Comparison of ENCODE assay signal across 16 cellular contexts in genomic region chr14:103887170-103887501, GRCh38. TPM values are rescaled to one million over a fixed set of nuclear protein-coding genes. Genes with fewer than 3 reads are reported as not detected.
A peak's percentile ranks its signal among the peaks of the same experiment; 100 is the strongest.
DNase-seq lines count a peak whose midpoint lies in the region; ATAC-seq, FAIRE-seq and TF ChIP-seq lines count a peak whose summit lies in the region.
"Had no signal": no experiment of that assay in that cellular context is flagged by ENCODE, and none has a peak within 500 bp of the region (broad histone marks: within the 10 kb centered on the region; RNA-seq: fewer than 3 reads in every experiment).

No MANE protein-coding gene starts in this region.

- peak overlapping the region; percentile 83 for H3K27ac ChIP-seq in BLaER1
- H3K27ac ChIP-seq in H1 (ENCODE audit: low read depth, low read length): no peak overlapping the region
- H3K27ac ChIP-seq in osteoblast (ENCODE audit: low read depth, low read length): no peak overlapping the region
- H3K27ac ChIP-seq in A673 (ENCODE audit: low read depth, low read length, poor library complexity, severe bottlenecking): no peak overlapping the region

- H3K18ac ChIP-seq in H1 (ENCODE audit: extremely low read depth, low read length): no peak overlapping the region

- H4K5ac ChIP-seq in H1 (ENCODE audit: insufficient read length, low read depth, low read length): no peak overlapping the region

- no peak for TF ChIP-seq POLR2A in H1 (IDR thresholded peaks at IDR 0.05; ENCODE audit: control extremely low read depth in 1 of 2, low read depth in 2 of 2, low read length in 2 of 2)

- H3K4me1 ChIP-seq in BLaER1 (peaks cover 85% of the 10 kb centered on the region), H1 (replicated peaks in 1 of 4; ENCODE audit: control insufficient read depth in 3 of 4, insufficient read depth in 4 of 4, low read length in 3 of 4) (peaks cover 0 to 9% (median 3%) of the 10 kb centered on the region in 4 experiments; a peak in 3 of 7 replicates), osteoblast (ENCODE audit: insufficient read depth, low read length) (peaks cover 7% of the 10 kb centered on the region), A673 (ENCODE audit: insufficient read depth, low read length, poor library complexity, severe bottlenecking) (no peaks in the 10 kb centered on the region)
- H3K4me1 ChIP-seq: Caco-2 had no signal

- no peak overlapping the region for H3K56ac ChIP-seq in H1 (replicated peaks; ENCODE audit: insufficient read length, low read depth, low read length)

- H3K23me2 ChIP-seq in H1 (ENCODE audit: low read depth, low read length): no peaks in the 10 kb centered on the region

- no peak overlapping the region for H2BK120ac ChIP-seq in H1 (replicated peaks; ENCODE audit: low read depth, low read length)

- H3K9me3 ChIP-seq in BLaER1: no peaks in the 10 kb centered on the region
- no peaks in the 10 kb centered on the region for H3K9me3 ChIP-seq in H1 (ENCODE audit: insufficient read depth in 2 of 2, low read depth in 1 of 2, low read length in 1 of 2)
- no peaks in the 10 kb centered on the region for H3K9me3 ChIP-seq in osteoblast (ENCODE audit: low read depth, low read length)
- no peaks in the 10 kb centered on the region for H3K9me3 ChIP-seq in A673 (ENCODE audit: low read depth, low read length, poor library complexity, severe bottlenecking)
- H3K9me3 ChIP-seq: BE2C, Caco-2 had no signal

- no peaks in the 10 kb centered on the region for H3K79me1 ChIP-seq in H1 (ENCODE audit: low read depth, low read length)

- no peaks in the 10 kb centered on the region for H4K20me1 ChIP-seq in BLaER1
- H4K20me1 ChIP-seq in H1 (replicated peaks in 1 of 2; ENCODE audit: control insufficient read depth in 1 of 2, insufficient read depth in 2 of 2, low read length in 2 of 2): peaks cover 0 to 3% of the 10 kb centered on the region in 2 experiments
- no peaks in the 10 kb centered on the region for H4K20me1 ChIP-seq in osteoblast (ENCODE audit: insufficient read depth, low read length)

- H3K14ac ChIP-seq in H1 (ENCODE audit: insufficient read length): no peak overlapping the region

- H2BK20ac ChIP-seq in H1 (ENCODE audit: low read length): no peak overlapping the region

- H3K27me3 ChIP-seq in BLaER1: no peaks in the 10 kb centered on the region
- H3K27me3 ChIP-seq in H7 (ENCODE audit: control insufficient read depth, insufficient read depth, low read length): no peaks in the 10 kb centered on the region
- H3K27me3 ChIP-seq in H1 (replicated peaks in 1 of 4; ENCODE audit: control insufficient read depth in 3 of 4, extremely low read depth in 1 of 4, insufficient read depth in 3 of 4, low read length in 3 of 4): no peaks in the 10 kb centered on the region
- H3K27me3 ChIP-seq in osteoblast (ENCODE audit: insufficient read depth, low read length): peaks cover 6% of the 10 kb centered on the region
- no peaks in the 10 kb centered on the region for H3K27me3 ChIP-seq in A673 (replicated peaks; ENCODE audit: insufficient read depth, low read depth, low read length, poor library complexity)
- H3K27me3 ChIP-seq: BE2C had no signal

- H2AK5ac ChIP-seq in H1 (ENCODE audit: low read depth, low read length): no peak overlapping the region

- CTCF ChIA-PET in H1 (lab: Charles Lee; ENCODE audit: partially characterized antibody): interaction anchor here (0.5 to 3.8 kb wide), 9 partner anchors 10 to 907 kb away, joined by 3 to 31 read pairs (median 4); no protein-coding TSS in a partner anchor
- CTCF ChIA-PET in A673 (lab: Charles Lee): interaction anchor here (2.5 kb wide), 1 partner anchor 14 kb away, joined by 7 read pairs; no protein-coding TSS in a partner anchor

- H4K8ac ChIP-seq in H1 (ENCODE audit: extremely low read depth, insufficient read depth, low read length): peak overlapping the region; percentile 43; the same call in 1 of the 2 replicates

- H3K36me3 ChIP-seq in BLaER1: no peaks in the 10 kb centered on the region
- no peaks in the 10 kb centered on the region for H3K36me3 ChIP-seq in H7 (replicated peaks; ENCODE audit: control insufficient read depth, insufficient read depth, low read length)
- H3K36me3 ChIP-seq in H1 (ENCODE audit: control insufficient read depth in 2 of 4, insufficient read depth in 4 of 4, low read length in 3 of 4): no peaks in the 10 kb centered on the region
- no peaks in the 10 kb centered on the region for H3K36me3 ChIP-seq in osteoblast (ENCODE audit: insufficient read depth, low read length)
- no peaks in the 10 kb centered on the region for H3K36me3 ChIP-seq in A673 (ENCODE audit: insufficient read depth, low read length, poor library complexity, severe bottlenecking)
- H3K36me3 ChIP-seq: BE2C had no signal

- BruUV-seq in A673 (replicated peaks; lab: Mats Ljungman, UMichigan): no TSS peak

- FAIRE-seq in H1 (lab: Jason Lieb, UNC): no peak
- FAIRE-seq: A204.1, GM19239, H54 had no signal

- TF ChIP-seq RAD21 in H1 (IDR thresholded peaks at IDR 0.05 in 1 of 2, conservative IDR thresholded peaks at IDR 0.05 in 1 of 2; ENCODE audit: low read depth in 2 of 2, low read length in 2 of 2): no peak

- peak overlapping the region; percentile 67 for H3K4me2 ChIP-seq in BLaER1
- no peak overlapping the region for H3K4me2 ChIP-seq in H1 (ENCODE audit: insufficient read depth in 1 of 2, low read depth in 2 of 2, low read length in 2 of 2)
- H3K4me2 ChIP-seq in osteoblast (ENCODE audit: insufficient read depth, low read length): no peak overlapping the region

- POLR2A ChIA-PET in H1 (lab: Charles Lee; ENCODE audit: partially characterized antibody) (no interaction called here), A673 (lab: Charles Lee; ENCODE audit: low non-redundant PET) (no interaction called here)

- no peak for TF ChIP-seq EP300 in H1 (IDR thresholded peaks at IDR 0.05; ENCODE audit: borderline replicate concordance in 1 of 2, low read depth in 2 of 2, low read length in 2 of 2)

- H4K91ac ChIP-seq in H1 (replicated peaks; ENCODE audit: insufficient read length, low read length): no peak overlapping the region

- H3K9ac ChIP-seq in BLaER1 (peak overlapping the region; percentile 58; the same call in 1 of the 2 replicates), H1 (replicated peaks in 1 of 4; ENCODE audit: extremely low read depth in 1 of 4, low read depth in 3 of 4, low read length in 3 of 4) (no peak overlapping the region)

- peak overlapping the region; percentile 72; the same call in 1 of the 2 replicates for H2BK15ac ChIP-seq in H1 (ENCODE audit: low read length)

- no peak overlapping the region for H3K4ac ChIP-seq in H1 (replicated peaks; ENCODE audit: insufficient read length, low read depth, low read length)

- H2BK5ac ChIP-seq in H1 (ENCODE audit: low read depth, low read length): 0 out of 2 replicates have a peak overlapping the region, but pooled peaks have one; percentile 24

- H3K4me3 ChIP-seq in BLaER1 (no peak overlapping the region), H7 (ENCODE audit: insufficient read depth, low read depth, low read length) (no peak overlapping the region), H1 (ENCODE audit: extremely low read depth in 1 of 4, insufficient read depth in 2 of 4, low read depth in 3 of 4, low read length in 4 of 4) (no peak overlapping the region), osteoblast (ENCODE audit: insufficient read depth, low read length) (no peak overlapping the region), A673 (ENCODE audit: low read depth, low read length, poor library complexity, severe bottlenecking) (no peak overlapping the region)

- H2AFZ ChIP-seq in H1 (ENCODE audit: low read length): no peak overlapping the region
- H2AFZ ChIP-seq in osteoblast (ENCODE audit: low read length): no peak overlapping the region

- H2BK12ac ChIP-seq in H1 (ENCODE audit: low read depth, low read length): 0 out of 2 replicates have a peak overlapping the region, but pooled peaks have one; percentile 50

- H3K79me2 ChIP-seq in H1 (ENCODE audit: control insufficient read depth in 1 of 2, insufficient read depth in 2 of 2, low read length in 2 of 2) (no peaks in the 10 kb centered on the region), osteoblast (ENCODE audit: insufficient read depth, low read length) (no peaks in the 10 kb centered on the region)

- DNase-seq in H7 (peak; percentile 47), H1 (ENCODE audit: low read depth in 1 of 2, low spot score in 2 of 2) (no peak), osteoblast (ENCODE audit: insufficient read length, low spot score, missing footprints) (peak; percentile 32), A673 (ENCODE audit: low spot score) (no peak), NCI-H2081 (lab: John Stamatoyannopoulos, UW) (no peak)
- DNase-seq: BE2C; Caco-2; CD8-positive, alpha-beta memory T cell; GF-D8 had no signal

- intact Hi-C loops in A673 (cut with micrococcal nuclease; ENCODE audit: unreplicated experiment): no loop called here

- TF ChIP-seq CTCF in H1 (IDR thresholded peaks at IDR 0.05; ENCODE audit: control extremely low read depth in 1 of 3, insufficient read depth in 1 of 3, low read depth in 1 of 3, low read length in 3 of 3) (no peak), osteoblast (IDR thresholded peaks at IDR 0.05; ENCODE audit: extremely low read depth, low read depth, low read length) (no peak), A673 (conservative IDR thresholded peaks at IDR 0.05; ENCODE audit: low read depth, low read length) (no peak)

- no peak for ATAC-seq in GM21825 (IDR thresholded peaks at IDR 0.05; ENCODE audit: unreplicated experiment)

- WGBS in H1 (ENCODE audit: extremely low coverage in 1 of 2, insufficient coverage in 1 of 2, insufficient read length in 1 of 2, insufficient replicate concordance in 2 of 2, low coverage in 1 of 2, low lambda C conversion rate in 2 of 2, missing lambda C conversion rate in 1 of 2), 2 experiments: 78% methylated on average over 6 of the region's 6 CpGs; no CpG with 5 or more reads in 1 of the 2 experiments

- H3K23ac ChIP-seq in H1 (ENCODE audit: insufficient read length): no peak overlapping the region

RNA-seq across cellular contexts. Expression of gene PPP1R13B, which starts 39.8 kb away (rescaled TPM):
- 2.3 and 2.8 TPM in 2 replicates for total RNA-seq in H7 (2014; rRNA removed; shearing (Covaris generic))
- 8.9 and 9.7 TPM in 2 replicates for total RNA-seq in H1 (2021; fragmentation: NEBNext Ultra II Directional; extraction: Animal tissue kit (Norgen Biotek cat#: 25700))
- 2.6 and 4.5 TPM in 2 replicates for polyA plus RNA-seq in H1 (2011; rRNA removed)
- 2.7 TPM for polyA plus RNA-seq in H1 (2011; cell fraction: cytosol; rRNA removed)
- polyA plus RNA-seq in H1 (2011; cell fraction: nucleus; rRNA removed): 9.9 TPM
- polyA plus RNA-seq in H1 (2012, experiment 1 of 2): 5.3 to 8.0 TPM (median 5.5 TPM) in 4 replicates
- polyA plus RNA-seq in H1 (2012, experiment 2 of 2): 2.4 TPM
- polyA plus RNA-seq in H1 (2013, experiment 1 of 2): 4.8 TPM
- polyA plus RNA-seq in H1 (2013, experiment 2 of 2): 5.1 TPM
- polyA minus RNA-seq in H1 (2011; rRNA and poly(A)+ RNA removed): 5.4 and 9.3 TPM in 2 replicates
- 5.7 TPM for polyA minus RNA-seq in H1 (2011; cell fraction: cytosol; rRNA and poly(A)+ RNA removed)
- polyA minus RNA-seq in H1 (2011; cell fraction: nucleus; rRNA and poly(A)+ RNA removed): 7.7 TPM
- total RNA-seq in osteoblast: 3.3 and 4.4 TPM in 2 replicates
- total RNA-seq in A673 (2021): 4.4 and 4.8 TPM in 2 replicates

RNA-seq across cellular contexts. Expression of gene TDRD9, which starts 41.1 kb away (rescaled TPM):
- total RNA-seq in H7 (2014; rRNA removed; shearing (Covaris generic)): not detected in 2 replicates
- total RNA-seq in H1 (2021; fragmentation: NEBNext Ultra II Directional; extraction: Animal tissue kit (Norgen Biotek cat#: 25700)): not detected in 2 replicates
- polyA plus RNA-seq in H1 (2011; rRNA removed): not detected in 2 replicates
- polyA plus RNA-seq in H1 (2011; cell fraction: cytosol; rRNA removed): 0.03 TPM
- not detected for polyA plus RNA-seq in H1 (2011; cell fraction: nucleus; rRNA removed)
- not detected in 4 replicates for polyA plus RNA-seq in H1 (2012, experiment 1 of 2)
- polyA plus RNA-seq in H1 (2012, experiment 2 of 2): not detected
- under 0.01 TPM for polyA plus RNA-seq in H1 (2013, experiment 1 of 2)
- polyA plus RNA-seq in H1 (2013, experiment 2 of 2): 0.02 TPM
- 0.16 TPM in 1 of 2 replicates, not detected in the other for polyA minus RNA-seq in H1 (2011; rRNA and poly(A)+ RNA removed)
- polyA minus RNA-seq in H1 (2011; cell fraction: cytosol; rRNA and poly(A)+ RNA removed): not detected
- polyA minus RNA-seq in H1 (2011; cell fraction: nucleus; rRNA and poly(A)+ RNA removed): 0.20 TPM
- total RNA-seq in osteoblast (0.29 and 1.1 TPM in 2 replicates), A673 (2021) (not detected in 2 replicates)
- total RNA-seq: Caco-2, HT1080 had no signal

RNA-seq across cellular contexts. Expression of gene RD3L, which starts 55.2 kb away (rescaled TPM):
- not detected in 2 replicates for total RNA-seq in H7 (2014; rRNA removed; shearing (Covaris generic))
- not detected in 2 replicates for total RNA-seq in H1 (2021; fragmentation: NEBNext Ultra II Directional; extraction: Animal tissue kit (Norgen Biotek cat#: 25700))
- not detected in 2 replicates for polyA plus RNA-seq in H1 (2011; rRNA removed)
- not detected for polyA plus RNA-seq in H1 (2011; cell fraction: cytosol; rRNA removed)
- polyA plus RNA-seq in H1 (2011; cell fraction: nucleus; rRNA removed): not detected
- polyA plus RNA-seq in H1 (2012, experiment 1 of 2): not detected in 4 replicates
- not detected for polyA plus RNA-seq in H1 (2012, experiment 2 of 2)
- polyA plus RNA-seq in H1 (2013, experiment 1 of 2): not detected
- not detected for polyA plus RNA-seq in H1 (2013, experiment 2 of 2)
- polyA minus RNA-seq in H1 (2011; rRNA and poly(A)+ RNA removed): not detected in 2 replicates
- polyA minus RNA-seq in H1 (2011; cell fraction: cytosol; rRNA and poly(A)+ RNA removed): not detected
- not detected for polyA minus RNA-seq in H1 (2011; cell fraction: nucleus; rRNA and poly(A)+ RNA removed)
- not detected in 2 replicates for total RNA-seq in osteoblast
- not detected in 2 replicates for total RNA-seq in A673 (2021)
- total RNA-seq: Caco-2; CD8-positive, alpha-beta memory T cell; HT1080 had no signal
- polyA plus RNA-seq: AG04450; CD8-positive, alpha-beta memory T cell had no signal

Comparison
In these comparisons a context has a peak if more than half of its experiments do, and no peak if none do; other contexts are left out.
1. DNase-seq: peak in H7 (single experiment) and osteoblast (single experiment); none in H1 (0 of 2), A673 (single experiment) and NCI-H2081 (0 of 2).